ENCODE assay signal across 9 cellular contexts in genomic region chr22:27512283-27512761, GRCh38.
A peak's percentile ranks its signal among the peaks of the same experiment; 100 is the strongest.
DNase-seq lines count a peak whose midpoint lies in the region; ATAC-seq and TF ChIP-seq lines count a peak whose summit lies in the region.
"Had no signal": no experiment of that assay in that cellular context is flagged by ENCODE, and none has a peak within 500 bp of the region (broad histone marks: within the 10 kb centered on the region; RNA-seq: fewer than 3 reads in every experiment).

No MANE protein-coding gene starts in this region.

- no peaks in the 10 kb centered on the region for H3K27me3 Mint-ChIP-seq in chondrocyte (ENCODE audit: low read depth)

- H3K27me3 ChIP-seq in thyroid gland: no peaks in the 10 kb centered on the region

- BruUV-seq in OCI-LY7 (replicated peaks; lab: Mats Ljungman, UMichigan): no TSS peak

- H3K27ac ChIP-seq in thyroid gland (no peak overlapping the region), OCI-LY7 (ENCODE audit: low read depth, low read length, poor library complexity, severe bottlenecking) (no peak overlapping the region)

- H3K4me2 ChIP-seq in OCI-LY7 (ENCODE audit: low read length): no peak overlapping the region

- CTCF ChIA-PET in OCI-LY7 (lab: Charles Lee; ENCODE audit: unreplicated experiment): no interaction called here

- peak; percentile 9 for DNase-seq in KBM-7
- DNase-seq in chondrocyte (ENCODE audit: low spot score): no peak
- peak; percentile 12 for DNase-seq in kidney tubule cell (ENCODE audit: low spot score)
- DNase-seq in thyroid gland: peak; percentile 60 to 66
- DNase-seq in NCI-H1694 (lab: John Stamatoyannopoulos, UW): no peak
- DNase-seq in OCI-LY7 (ENCODE audit: low spot score): no peak
- DNase-seq in activated T-cell treated with anti-CD3 and anti-CD28 coated beads, Interleukin-2, amount 50 U/mL, for 1 hour: no peak
- DNase-seq: Karpas-422 had no signal

- H3K9me2 ChIP-seq in OCI-LY7 (ENCODE audit: insufficient read depth, low read length): no peaks in the 10 kb centered on the region

- POLR2A ChIA-PET in OCI-LY7 (lab: Charles Lee): no interaction called here

- no peak overlapping the region for H2AFZ ChIP-seq in OCI-LY7 (ENCODE audit: low read length)

- no peak for ATAC-seq in HG03108 (IDR thresholded peaks at IDR 0.05; ENCODE audit: unreplicated experiment)

- no peaks in the 10 kb centered on the region for H3K79me2 ChIP-seq in OCI-LY7 (ENCODE audit: insufficient read depth, low read depth, low read length)

- intact Hi-C loops in thyroid gland (cut with DNase I): no loop called here
- intact Hi-C loops in OCI-LY7 (cut with micrococcal nuclease; ENCODE audit: unreplicated experiment): no loop called here

- H3K9me3 Mint-ChIP-seq in chondrocyte (ENCODE audit: low read depth): no peaks in the 10 kb centered on the region

- peak overlapping the region; percentile 87 for H3K27ac Mint-ChIP-seq in chondrocyte (ENCODE audit: unreplicated experiment)

- H3K4me1 ChIP-seq in thyroid gland: peaks cover 0 to 10% of the 10 kb centered on the region in 2 donors
- peaks cover 16% of the 10 kb centered on the region for H3K4me1 ChIP-seq in OCI-LY7 (ENCODE audit: insufficient read depth, low read length, poor library complexity, severe bottlenecking)

- in situ Hi-C loops in KBM-7 (cut with MboI; ENCODE audit: low pct_unique_long_range_greater_than_20kb, low sequenced_read_pairs): no loop called here

- no peaks in the 10 kb centered on the region for H4K20me1 ChIP-seq in OCI-LY7 (ENCODE audit: insufficient read depth, low read length)

- H3K4me3 ChIP-seq in thyroid gland (replicated peaks in 1 of 3): no peak overlapping the region
- no peak overlapping the region for H3K4me3 ChIP-seq in OCI-LY7 (ENCODE audit: low read depth, low read length, poor library complexity, severe bottlenecking)

- H3K4me3 Mint-ChIP-seq in chondrocyte (ENCODE audit: unreplicated experiment): peak overlapping the region; percentile 7

- H3K9me3 ChIP-seq in thyroid gland (no peaks in the 10 kb centered on the region), OCI-LY7 (ENCODE audit: low read length) (peaks cover 8% of the 10 kb centered on the region; the same call in 1 of the 2 replicates)

- WGBS in thyroid gland, 2 donors: 22 to 24% methylated on average over 13 of the region's 13 CpGs

- peaks cover 76% of the 10 kb centered on the region for H3K4me1 Mint-ChIP-seq in chondrocyte (ENCODE audit: low read depth)

- H3K36me3 Mint-ChIP-seq in chondrocyte (ENCODE audit: low read depth): no peaks in the 10 kb centered on the region

- H3K36me3 ChIP-seq in thyroid gland (no peaks in the 10 kb centered on the region), OCI-LY7 (ENCODE audit: insufficient read depth, low read length) (no peaks in the 10 kb centered on the region)

- TF ChIP-seq CTCF in chondrocyte (IDR thresholded peaks at IDR 0.05) (no peak), thyroid gland (IDR thresholded peaks at IDR 0.05) (no peak), OCI-LY7 (conservative IDR thresholded peaks at IDR 0.05; ENCODE audit: low read length) (no peak)

- TF ChIP-seq POLR2A in thyroid gland (IDR thresholded peaks at IDR 0.05): peak in 1 of 2 donors; percentile 8

Comparison
In these comparisons a context has a peak if more than half of its experiments do, and no peak if none do; other contexts are left out.
1. DNase-seq: peak in KBM-7 (single experiment), kidney tubule cell (single experiment) and thyroid gland (2 of 2); none in chondrocyte (single experiment), NCI-H1694 (single experiment), OCI-LY7 (single experiment) and activated T-cell treated with anti-CD3 and anti-CD28 coated beads, Interleukin-2, amount 50 U/mL, for 1 hour (single experiment).